Comparison of ENCODE assay signal across 31 cellular contexts in genomic region chr10:92356041-92356440, GRCh38.
"Had no signal": no experiment of that assay in that cellular context is flagged by ENCODE, and none has a peak within 500 bp of the region (broad histone marks: within the 10 kb centered on the region; RNA-seq: fewer than 3 reads in every experiment).

No MANE protein-coding gene starts in this region.

- H3K27ac ChIP-seq: adrenal gland, cardiac muscle cell, colonic mucosa, gastroesophageal sphincter, neutrophil, sigmoid colon, suprapubic skin, tibial artery, upper lobe of right lung had no signal

- ATAC-seq: gastroesophageal sphincter; left ventricle myocardium superior; stimulated activated naive B cell treated with anti-CD40 and anti-IgM and Interleukin-4, amounts not matched to agents 10 μg/mL and 1 μg/mL and 100 μg/mL, for 72 hours; T-cell; upper lobe of right lung had no signal

- H3K27me3 ChIP-seq: adrenal gland, cardiac muscle cell, colonic mucosa, gastroesophageal sphincter, neutrophil, sigmoid colon, suprapubic skin, tibial artery, upper lobe of right lung had no signal

- H3K4me1 Mint-ChIP-seq: brain; naive B cell; nephron progenitor cell; stimulated activated naive B cell treated with anti-CD40 and anti-IgM and Interleukin-4, amounts not matched to agents 10 μg/mL and 1 μg/mL and 100 μg/mL, for 72 hours; T-cell had no signal

- H3K4me3 ChIP-seq: cardiac muscle cell, colonic mucosa, gastroesophageal sphincter, sigmoid colon, smooth muscle cell, suprapubic skin, tibial artery, upper lobe of right lung had no signal

- H3K9me3 ChIP-seq: colonic mucosa, gastroesophageal sphincter, neutrophil, sigmoid colon, suprapubic skin, tibial artery, upper lobe of right lung had no signal

- H3K36me3 Mint-ChIP-seq: activated naive CD8-positive, alpha-beta T cell; brain; naive B cell had no signal

- H3K4me3 Mint-ChIP-seq: activated naive CD8-positive, alpha-beta T cell; brain; naive B cell; nephron progenitor cell; stimulated activated naive B cell treated with anti-CD40 and anti-IgM and Interleukin-4, amounts not matched to agents 10 μg/mL and 1 μg/mL and 100 μg/mL, for 72 hours; T-cell; T-helper 2 cell treated with Interferon-gamma antibody and Interleukin-4, amounts not matched to agents 5 μg/mL and 100 μg/mL, for 36 hours had no signal

- H3K36me3 ChIP-seq: colonic mucosa had no signal

- H3K27ac Mint-ChIP-seq: activated naive CD8-positive, alpha-beta T cell; brain; naive B cell; nephron progenitor cell; stimulated activated naive B cell treated with anti-CD40 and anti-IgM and Interleukin-4, amounts not matched to agents 10 μg/mL and 1 μg/mL and 100 μg/mL, for 72 hours; T-cell; T-helper 2 cell treated with Interferon-gamma antibody and Interleukin-4, amounts not matched to agents 5 μg/mL and 100 μg/mL, for 36 hours had no signal

- DNase-seq: activated CD4-positive, alpha-beta T cell treated with anti-CD3 and anti-CD28 coated beads for 4 hours; activated CD4-positive, alpha-beta T cell treated with anti-CD3 and anti-CD28 coated beads, Interleukin-2, amount 50 U/mL, for 4 hours; activated effector memory CD4-positive, alpha-beta T cell treated with Interleukin-2 at 50 U/mL for 16 hours; activated naive CD4-positive, alpha-beta T cell treated with Interleukin-2 at 50 U/mL for 16 hours; adrenal gland; aorta; cerebellar nuclear complex; colonic mucosa; effector CD8-positive, alpha-beta T cell; erythroblast; head of caudate nucleus; hippocampal formation; left ventricle myocardium superior; naive B cell; nephron progenitor cell; retina; sigmoid colon; stimulated activated CD4-positive, alpha-beta T cell treated with anti-CD3 and anti-CD28 coated beads, Interleukin-1b, Interleukin-23, amount 100 ng/mL, for 48 hours; stimulated activated CD4-positive, alpha-beta T cell treated with anti-CD3 and anti-CD28 coated beads, Interleukin-4, amount 100 ng/mL, for 4 hours; stimulated activated naive B cell treated with anti-CD40 and anti-IgM and Interleukin-4, amounts not matched to agents 10 μg/mL and 1 μg/mL and 100 μg/mL, for 72 hours; T-cell; tibial artery; upper lobe of right lung had no signal

- H3K4me1 ChIP-seq: adrenal gland, colonic mucosa, gastroesophageal sphincter, sigmoid colon, suprapubic skin, tibial artery, upper lobe of right lung had no signal

- H3K4me2 ChIP-seq: smooth muscle cell had no signal

- H3K9me3 Mint-ChIP-seq: stimulated activated naive B cell treated with anti-CD40 and anti-IgM and Interleukin-4, amounts not matched to agents 10 μg/mL and 1 μg/mL and 100 μg/mL, for 72 hours; T-cell; T-helper 2 cell treated with Interferon-gamma antibody and Interleukin-4, amounts not matched to agents 5 μg/mL and 100 μg/mL, for 36 hours had no signal

- H3K27me3 Mint-ChIP-seq: activated naive CD8-positive, alpha-beta T cell; brain; stimulated activated naive B cell treated with anti-CD40 and anti-IgM and Interleukin-4, amounts not matched to agents 10 μg/mL and 1 μg/mL and 100 μg/mL, for 72 hours had no signal
